Comparison of ENCODE assay signal across 11 cellular contexts in genomic region chr3:187773963-187774789, GRCh38. TPM values are rescaled to one million over a fixed set of nuclear protein-coding genes. Genes with fewer than 3 reads are reported as not detected.
A peak's percentile ranks its signal among the peaks of the same experiment; 100 is the strongest.
DNase-seq lines count a peak whose midpoint lies in the region; ATAC-seq and TF ChIP-seq lines count a peak whose summit lies in the region.
"Had no signal": no experiment of that assay in that cellular context is flagged by ENCODE, and none has a peak within 500 bp of the region (broad histone marks: within the 10 kb centered on the region; RNA-seq: fewer than 3 reads in every experiment).

No MANE protein-coding gene starts in this region.

- no peaks in the 10 kb centered on the region for H3K27me3 ChIP-seq in esophagus squamous epithelium
- no peaks in the 10 kb centered on the region for H3K27me3 ChIP-seq in effector memory CD4-positive, alpha-beta T cell (replicated peaks; ENCODE audit: control insufficient read depth, insufficient read depth, low read length, poor library complexity, severe bottlenecking)

- peaks cover 15 to 85% (median 25%) of the 10 kb centered on the region in 3 donors for H3K4me1 ChIP-seq in esophagus squamous epithelium
- peaks cover 29% of the 10 kb centered on the region for H3K4me1 ChIP-seq in effector memory CD4-positive, alpha-beta T cell (ENCODE audit: control insufficient read depth, insufficient read depth, low read length, poor library complexity, severe bottlenecking)

- H3K27ac ChIP-seq in esophagus squamous epithelium: peak overlapping the region; percentile 27 to 81 (median 78)
- no peak overlapping the region for H3K27ac ChIP-seq in effector memory CD4-positive, alpha-beta T cell (ENCODE audit: insufficient read depth, low read length, poor library complexity, severe bottlenecking)

- no peaks in the 10 kb centered on the region for H3K36me3 ChIP-seq in esophagus squamous epithelium
- no peaks in the 10 kb centered on the region for H3K36me3 ChIP-seq in effector memory CD4-positive, alpha-beta T cell (ENCODE audit: control insufficient read depth, insufficient read depth, low read length)

- WGBS in esophagus squamous epithelium, 2 donors: 46 to 50% methylated on average over 11 of the region's 11 CpGs

- intact Hi-C loops in esophagus squamous epithelium (cut with DNase I): no loop called here

- peak; percentile 37 for DNase-seq in Ammon's horn (ENCODE audit: low spot score)
- peak; percentile 81 for DNase-seq in NB4 (ENCODE audit: low read depth)
- DNase-seq in esophagus squamous epithelium (lab: John Stamatoyannopoulos, UW): no peak
- no peak for DNase-seq in effector memory CD4-positive, alpha-beta T cell
- no peak for DNase-seq in activated gamma-delta T cell (lab: John Stamatoyannopoulos, UW)
- DNase-seq in NCI-H510A treated with DMSO at 0.1 percent for 48 hours (lab: John Stamatoyannopoulos, UW): no peak
- DNase-seq: CD4-positive, alpha-beta T cell; NCI-H524 had no signal

- no peak for TF ChIP-seq POLR2A in NB4 (IDR thresholded peaks at IDR 0.05; ENCODE audit: extremely low read depth, insufficient read length)
- no peak for TF ChIP-seq POLR2A in esophagus squamous epithelium (IDR thresholded peaks at IDR 0.05)

- ATAC-seq in GM21390 (IDR thresholded peaks at IDR 0.05; ENCODE audit: unreplicated experiment): peak; percentile 2
- ATAC-seq in HG03378 (IDR thresholded peaks at IDR 0.05; ENCODE audit: unreplicated experiment): no peak
- ATAC-seq: activated CD4-positive, CD25-positive, alpha-beta regulatory T cell treated with anti-CD3 and anti-CD28 coated beads, Interleukin-2, amount 50 U/mL, for 24 hours had no signal

- no peak for TF ChIP-seq CTCF in NB4 (IDR thresholded peaks at IDR 0.05; ENCODE audit: low read depth, low read length)
- no peak for TF ChIP-seq CTCF in esophagus squamous epithelium (IDR thresholded peaks at IDR 0.05)

- no peaks in the 10 kb centered on the region for H3K9me3 ChIP-seq in esophagus squamous epithelium
- no peaks in the 10 kb centered on the region for H3K9me3 ChIP-seq in effector memory CD4-positive, alpha-beta T cell (ENCODE audit: control insufficient read depth, low read length)

- H3K4me3 ChIP-seq in NB4 (ENCODE audit: low read depth, low read length) (peak overlapping the region; percentile 57), esophagus squamous epithelium (peak overlapping the region in 2 of 4 donors; percentile 9 to 44)
- H3K4me3 ChIP-seq in effector memory CD4-positive, alpha-beta T cell (ENCODE audit: insufficient read depth, low read depth, low read length, poor library complexity, severe bottlenecking): no peak overlapping the region

RNA-seq across cellular contexts. Expression of gene BCL6, which starts 28.9 kb away (rescaled TPM):
- total RNA-seq in esophagus squamous epithelium: 10 to 100 TPM; 30.8 to 94.4 (median 42.6) TPM

Comparison
In these comparisons a context has a peak if more than half of its experiments do, and no peak if none do; other contexts are left out.
1. DNase-seq: peak in Ammon's horn (single experiment) and NB4 (single experiment); none in esophagus squamous epithelium (single experiment), effector memory CD4-positive, alpha-beta T cell (0 of 3), activated gamma-delta T cell (single experiment) and NCI-H510A treated with DMSO at 0.1 percent for 48 hours (single experiment).